ENCODE assay signal across 1 cellular context in the genomic region with DNA sequence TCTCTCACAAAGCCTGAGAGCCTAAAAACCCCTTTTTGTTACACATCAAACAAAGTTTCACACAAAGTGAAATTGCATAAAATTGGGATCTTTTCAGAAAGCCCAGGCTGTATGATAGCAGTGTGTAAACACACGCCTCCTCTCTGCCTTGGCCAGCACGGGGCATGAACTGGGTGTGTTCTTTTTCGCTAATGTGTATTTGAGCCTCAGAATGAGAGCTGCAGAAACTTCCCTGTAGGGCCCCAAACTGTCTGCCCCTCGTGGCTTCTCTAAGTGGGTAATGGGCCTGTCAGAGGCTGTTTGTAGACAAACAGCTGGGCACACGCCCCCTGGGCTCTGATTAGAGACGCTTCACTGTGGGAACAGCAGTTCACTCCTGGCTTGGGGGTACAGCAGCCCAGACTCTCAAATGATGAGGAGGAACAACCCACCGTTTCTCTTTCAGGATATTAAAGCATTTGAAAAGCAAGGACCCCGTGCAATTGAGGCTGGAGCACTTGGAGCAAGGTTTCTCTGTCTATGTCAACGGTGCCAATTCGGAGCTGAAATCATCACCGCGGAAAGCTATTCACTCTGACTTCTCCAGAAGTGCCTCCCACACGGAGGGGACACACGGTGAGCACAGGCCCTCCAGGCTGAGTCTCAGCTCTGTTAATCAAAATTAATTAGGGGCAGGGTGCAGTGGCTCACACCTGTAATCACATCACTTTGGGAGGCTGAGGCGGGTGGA.
TF ChIP-seq lines count a peak whose summit lies in the region.

No MANE protein-coding gene starts in this region.

TF ChIP-seq in HEK293T, 16 proteins besides CTCF, POLR2A, EP300 and RAD21:
- TF ChIP-seq CTBP1 (IDR thresholded peaks at IDR 0.05; ENCODE audit: borderline replicate concordance) = no peak
- no peak for TF ChIP-seq NFRKB (IDR thresholded peaks at IDR 0.05)
- no peak for TF ChIP-seq ELF4 (IDR thresholded peaks at IDR 0.05)
- TF ChIP-seq ZNF384 (IDR thresholded peaks at IDR 0.05) = no peak
- no peak for TF ChIP-seq SP1 (IDR thresholded peaks at IDR 0.05)
- no peak for TF ChIP-seq HDGF (IDR thresholded peaks at IDR 0.05; ENCODE audit: borderline replicate concordance)
- TF ChIP-seq, protein P1, sequence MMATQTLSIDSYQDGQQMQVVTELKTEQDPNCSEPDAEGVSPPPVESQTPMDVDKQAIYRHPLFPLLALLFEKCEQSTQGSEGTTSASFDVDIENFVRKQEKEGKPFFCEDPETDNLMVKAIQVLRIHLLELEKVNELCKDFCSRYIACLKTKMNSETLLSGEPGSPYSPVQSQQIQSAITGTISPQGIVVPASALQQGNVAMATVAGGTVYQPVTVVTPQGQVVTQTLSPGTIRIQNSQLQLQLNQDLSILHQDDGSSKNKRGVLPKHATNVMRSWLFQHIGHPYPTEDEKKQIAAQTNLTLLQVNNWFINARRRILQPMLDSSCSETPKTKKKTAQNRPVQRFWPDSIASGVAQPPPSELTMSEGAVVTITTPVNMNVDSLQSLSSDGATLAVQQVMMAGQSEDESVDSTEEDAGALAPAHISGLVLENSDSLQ (IDR thresholded peaks at IDR 0.05) = no peak
- TF ChIP-seq FOXK2 (IDR thresholded peaks at IDR 0.05) = no peak
- no peak for TF ChIP-seq TARDBP (IDR thresholded peaks at IDR 0.05)
- TF ChIP-seq BHLHE40 (IDR thresholded peaks at IDR 0.05; ENCODE audit: borderline replicate concordance) = no peak
- TF ChIP-seq L3MBTL2 (conservative IDR thresholded peaks at IDR 0.05) = no peak
TF ChIP-seq in HEK293T: peak in this region for 0.
